Comparison of ENCODE assay signal across 21 cellular contexts in genomic region chr2:55113976-55114564, GRCh38.
DNase-seq lines count a peak whose midpoint lies in the region; ATAC-seq, FAIRE-seq and TF ChIP-seq lines count a peak whose summit lies in the region.
"Had no signal": no experiment of that assay in that cellular context is flagged by ENCODE, and none has a peak within 500 bp of the region (broad histone marks: within the 10 kb centered on the region; RNA-seq: fewer than 3 reads in every experiment).

No MANE protein-coding gene starts in this region.

- ATAC-seq in K562 (no peak), mucosa of descending colon (peak; percentile 74)
- ATAC-seq: activated CD4-positive, CD25-positive, alpha-beta regulatory T cell treated with anti-CD3 and anti-CD28 coated beads, Interleukin-2, amount 50 U/mL, for 24 hours; left lobe of liver; SK-N-SH treated with all-trans-retinoic acid at 6 μM for 48 hours had no signal

- no peak for FAIRE-seq in K562 (lab: Jason Lieb, UNC)

- H3K36me3 ChIP-seq in K562 (ENCODE audit: control insufficient read depth, insufficient read depth, low read length) (no peaks in the 10 kb centered on the region), mucosa of descending colon (ENCODE audit: low read depth) (no peaks in the 10 kb centered on the region), suprapubic skin (no peaks in the 10 kb centered on the region)

- H4K20me1 ChIP-seq in K562 (replicated peaks; ENCODE audit: control insufficient read depth, insufficient read depth, low read length): no peaks in the 10 kb centered on the region

- BruUV-seq in K562 (replicated peaks; lab: Mats Ljungman, UMichigan): no TSS peak

- H3K4me3 ChIP-seq in HL-60 (replicated peaks; ENCODE audit: insufficient read depth, low read length): peak overlapping the region; percentile 38
- no peak overlapping the region for H3K4me3 ChIP-seq in K562
- H3K4me3 ChIP-seq in mucosa of descending colon: no peak overlapping the region
- H3K4me3 ChIP-seq in suprapubic skin: no peak overlapping the region
- H3K4me3 ChIP-seq: testis had no signal

- DNase-seq in HL-60 (ENCODE audit: low read depth in 1 of 2, low spot score in 1 of 2): no peak
- no peak for DNase-seq in K562 (ENCODE audit: extremely low read depth in 1 of 4, low spot score in 3 of 4)
- DNase-seq in mucosa of descending colon: peak in 1 of 3 donors; percentile 35
- no peak for DNase-seq in suprapubic skin (ENCODE audit: low spot score in 2 of 2)
- no peak for DNase-seq in NCI-H345 (lab: John Stamatoyannopoulos, UW)
- DNase-seq in HCEC 1CT: no peak
- DNase-seq in NCI-H1436 treated with DMSO at 0.1 percent for 48 hours (lab: John Stamatoyannopoulos, UW): no peak
- DNase-seq: activated CD8-positive, alpha-beta memory T cell treated with anti-CD3 and anti-CD28 coated beads for 24 hours; activated naive CD4-positive, alpha-beta T cell treated with anti-CD3 and anti-CD28 coated beads, Interleukin-2, amount 50 U/mL, for 16 hours; DND-41; endodermal cell; GOT3; KG1; NCI-H1092 treated with DMSO at 0.1 percent for 48 hours; NCI-H2081; NCI-H510A treated with DMSO at 0.1 percent for 48 hours; T1000; testis had no signal

- H3K27me3 ChIP-seq in HL-60 (ENCODE audit: insufficient read depth, poor library complexity, severe bottlenecking): no peaks in the 10 kb centered on the region
- no peaks in the 10 kb centered on the region for H3K27me3 ChIP-seq in K562 (ENCODE audit: control insufficient read depth in 2 of 2, insufficient read depth in 2 of 2, low read length in 2 of 2)
- H3K27me3 ChIP-seq in suprapubic skin: no peaks in the 10 kb centered on the region
- H3K27me3 ChIP-seq: testis had no signal

- peak overlapping the region; percentile 62; the same call in 1 of the 2 replicates for H3K4me2 ChIP-seq in K562 (ENCODE audit: insufficient read depth, low read length)

- intact Hi-C loops in K562 (cut with micrococcal nuclease): no loop called here
- intact Hi-C loops in mucosa of descending colon (cut with DNase I, micrococcal nuclease): no loop called here

- no peaks in the 10 kb centered on the region for H3K9me1 ChIP-seq in K562 (ENCODE audit: control insufficient read depth, insufficient read depth, low read length)

- 90% methylated on average over 6 of the region's 9 CpGs for WGBS in K562 (ENCODE audit: insufficient coverage, low coverage, missing lambda C conversion rate)
- 88% methylated on average over 9 of the region's 9 CpGs for WGBS in suprapubic skin

- in situ Hi-C loops in K562 (cut with MboI): no loop called here

- TF ChIP-seq POLR2A in K562 (conservative IDR thresholded peaks at IDR 0.05): no peak
- no peak for TF ChIP-seq POLR2A in suprapubic skin (IDR thresholded peaks at IDR 0.05)

- H3K9ac ChIP-seq in K562 (ENCODE audit: insufficient read depth in 1 of 2, low read depth in 2 of 2, low read length in 2 of 2): 0 out of 4 replicates have a peak overlapping the region, but pooled peaks of 1 of the 2 experiments have one; percentile 0

- H3K27ac ChIP-seq in HL-60 (replicated peaks): peak overlapping the region; percentile 97
- 0 out of 3 replicates have a peak overlapping the region, but pooled peaks have one; percentile 17 for H3K27ac ChIP-seq in K562 (ENCODE audit: extremely low read depth, low read depth, low read length)
- peak overlapping the region; percentile 73 for H3K27ac ChIP-seq in suprapubic skin

- H3K79me2 ChIP-seq in K562 (ENCODE audit: control insufficient read depth, insufficient read depth, low read length): no peaks in the 10 kb centered on the region

- H3K9me3 ChIP-seq in K562 (replicated peaks; ENCODE audit: control insufficient read depth, insufficient read depth, low read depth, low read length) (no peaks in the 10 kb centered on the region), mucosa of descending colon (no peaks in the 10 kb centered on the region), suprapubic skin (no peaks in the 10 kb centered on the region)
- H3K9me3 ChIP-seq: testis had no signal

- H2AFZ ChIP-seq in K562 (ENCODE audit: low read depth, low read length): no peak overlapping the region

- no peak for TF ChIP-seq RAD21 in K562 (CRISPR knock-in tag; conservative IDR thresholded peaks at IDR 0.05 in 1 of 2, IDR thresholded peaks at IDR 0.05 in 1 of 2)

- POLR2A ChIA-PET in K562 (lab: Yijun Ruan, JAX): interaction anchor here (0.7 to 4.4 kb wide), 2 partner anchors 25 to 66 kb away, joined by 3 to 26 read pairs; no protein-coding TSS in a partner anchor

- CTCF ChIA-PET in K562 (lab: Yijun Ruan, JAX; ENCODE audit: low intra/inter-chr PET ratio): no interaction called here

- no peak for TF ChIP-seq EP300 in K562 (IDR thresholded peaks at IDR 0.05; ENCODE audit: low read length)
- TF ChIP-seq EP300 in suprapubic skin (IDR thresholded peaks at IDR 0.05): no peak

- H3K4me1 ChIP-seq in K562 (replicated peaks in 1 of 2; ENCODE audit: control insufficient read depth in 2 of 2, insufficient read depth in 2 of 2, low read length in 2 of 2) (peaks cover 29 to 87% of the 10 kb centered on the region in 2 experiments), mucosa of descending colon (ENCODE audit: low read depth) (peaks cover 7% of the 10 kb centered on the region), suprapubic skin (peaks cover 27% of the 10 kb centered on the region)

- TF ChIP-seq CTCF in HL-60 (IDR thresholded peaks at IDR 0.05; ENCODE audit: insufficient read depth, low read length): no peak
- TF ChIP-seq CTCF in K562 (IDR thresholded peaks at IDR 0.05 in 2 of 3, conservative IDR thresholded peaks at IDR 0.05 in 1 of 3; ENCODE audit: insufficient read depth in 2 of 3, low read depth in 1 of 3, low read length in 3 of 3): no peak
- no peak for TF ChIP-seq CTCF in mucosa of descending colon (IDR thresholded peaks at IDR 0.05)
- TF ChIP-seq CTCF in suprapubic skin (IDR thresholded peaks at IDR 0.05): no peak

TF ChIP-seq in K562, 482 proteins besides CTCF, POLR2A, EP300 and RAD21 (continues in another document):
- TF ChIP-seq ZNF140 (CRISPR knock-in tag; IDR thresholded peaks at IDR 0.05) (no peak), C11orf30 (IDR thresholded peaks at IDR 0.05; ENCODE audit: low read depth) (peak; percentile 67), PRDM10 (IDR thresholded peaks at IDR 0.05; ENCODE audit: partially characterized antibody) (peak; percentile 43), ZNF316 (IDR thresholded peaks at IDR 0.05) (peak; percentile 68), L3MBTL2 (IDR thresholded peaks at IDR 0.05) (0 out of 2 replicates have a peak, but pooled peaks have one; percentile 30), MAZ (CRISPR knock-in tag; conservative IDR thresholded peaks at IDR 0.05 in 1 of 2, IDR thresholded peaks at IDR 0.05 in 1 of 2) (no peak), MAFG (tag; conservative IDR thresholded peaks at IDR 0.05) (peak; percentile 41; the same call in 1 of the 2 replicates), NFE2 (IDR thresholded peaks at IDR 0.05; ENCODE audit: low read depth) (peak; percentile 56; the same call in 1 of the 2 replicates), CHCHD3 (CRISPR knock-in tag; IDR thresholded peaks at IDR 0.05) (0 out of 2 replicates have a peak, but pooled peaks have one; percentile 16)
- TF ChIP-seq, protein P1, sequence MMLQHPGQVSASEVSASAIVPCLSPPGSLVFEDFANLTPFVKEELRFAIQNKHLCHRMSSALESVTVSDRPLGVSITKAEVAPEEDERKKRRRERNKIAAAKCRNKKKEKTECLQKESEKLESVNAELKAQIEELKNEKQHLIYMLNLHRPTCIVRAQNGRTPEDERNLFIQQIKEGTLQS (IDR thresholded peaks at IDR 0.05): 0 out of 2 replicates have a peak, but pooled peaks have one; percentile 26
- TF ChIP-seq, protein P1 (CRISPR knock-in tag; conservative IDR thresholded peaks at IDR 0.05): no peak

Comparison
In these comparisons a context has a peak if more than half of its experiments do, and no peak if none do; other contexts are left out.
1. H3K27ac ChIP-seq: peak in every context shown above with its lines; median percentile 97 in HL-60; 73 in suprapubic skin; 17 in K562.